ENCODE assay signal across 3 cellular contexts in the genomic region with DNA sequence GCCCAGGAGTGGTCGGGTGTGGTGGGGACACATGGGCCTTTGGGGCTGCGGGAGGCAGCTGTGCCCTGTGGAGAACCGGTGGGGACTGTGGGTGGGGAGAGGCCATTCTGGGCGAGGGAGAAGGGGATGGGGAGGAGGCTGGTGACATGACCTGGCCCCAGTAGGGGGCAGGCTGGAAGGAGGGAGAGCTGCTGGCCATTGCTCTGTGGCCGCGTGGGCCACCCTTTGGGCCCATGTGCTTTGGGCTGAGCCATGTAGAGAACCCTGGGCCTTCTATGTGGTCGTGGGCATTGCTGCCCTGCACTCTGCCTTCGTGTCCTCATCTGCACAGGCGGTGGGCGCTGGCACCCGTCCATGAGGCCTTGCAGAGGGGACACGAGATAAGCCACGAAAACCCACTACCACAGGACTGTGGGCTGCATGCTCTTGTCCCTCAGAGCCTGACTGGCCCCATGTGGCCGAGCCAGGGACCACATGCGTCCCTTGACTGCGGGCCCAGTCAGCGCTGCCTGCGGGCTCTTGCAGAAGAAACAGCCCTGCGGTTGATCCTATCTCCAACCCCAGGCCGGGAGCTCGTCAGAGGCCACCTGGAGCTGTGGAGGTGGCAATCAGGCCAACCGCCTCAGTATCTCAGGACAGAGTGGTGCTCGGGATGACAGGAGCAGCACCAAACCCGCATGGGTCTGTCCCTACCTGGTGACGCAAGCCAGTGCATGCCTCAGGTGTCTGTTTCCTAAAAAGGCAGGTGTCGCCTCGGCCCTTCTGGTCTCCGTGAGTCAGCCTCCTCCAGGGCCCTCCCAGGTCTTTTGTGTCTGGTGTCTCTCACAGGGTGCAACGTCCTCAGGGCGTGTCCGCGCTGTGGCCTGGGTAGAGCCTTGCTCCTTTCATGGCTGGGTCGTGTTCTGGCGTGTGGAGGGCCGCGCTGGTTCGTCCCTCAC.
TF ChIP-seq lines count a peak whose summit lies in the region.

No MANE protein-coding gene starts in this region.

TF ChIP-seq in SK-N-SH, 30 proteins besides CTCF, POLR2A, EP300 and RAD21:
- no peak for TF ChIP-seq FOSL2 (IDR thresholded peaks at IDR 0.05; ENCODE audit: borderline replicate concordance, low read depth)
- TF ChIP-seq MXI1 (IDR thresholded peaks at IDR 0.05; ENCODE audit: low read depth, low read length) = no peak
- TF ChIP-seq, protein P1, sequence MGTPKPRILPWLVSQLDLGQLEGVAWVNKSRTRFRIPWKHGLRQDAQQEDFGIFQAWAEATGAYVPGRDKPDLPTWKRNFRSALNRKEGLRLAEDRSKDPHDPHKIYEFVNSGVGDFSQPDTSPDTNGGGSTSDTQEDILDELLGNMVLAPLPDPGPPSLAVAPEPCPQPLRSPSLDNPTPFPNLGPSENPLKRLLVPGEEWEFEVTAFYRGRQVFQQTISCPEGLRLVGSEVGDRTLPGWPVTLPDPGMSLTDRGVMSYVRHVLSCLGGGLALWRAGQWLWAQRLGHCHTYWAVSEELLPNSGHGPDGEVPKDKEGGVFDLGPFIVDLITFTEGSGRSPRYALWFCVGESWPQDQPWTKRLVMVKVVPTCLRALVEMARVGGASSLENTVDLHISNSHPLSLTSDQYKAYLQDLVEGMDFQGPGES (IDR thresholded peaks at IDR 0.05; ENCODE audit: low read depth, low read length) = no peak
- TF ChIP-seq POLR2AphosphoS5 (IDR thresholded peaks at IDR 0.05; ENCODE audit: low read depth, low read length) = no peak
- TF ChIP-seq SMC3 (IDR thresholded peaks at IDR 0.05; ENCODE audit: low read depth, low read length) = no peak
- TF ChIP-seq RXRA (IDR thresholded peaks at IDR 0.05; ENCODE audit: borderline replicate concordance, low read depth) = no peak
- TF ChIP-seq RFX5 (IDR thresholded peaks at IDR 0.05; ENCODE audit: low read length) = no peak
TF ChIP-seq in SK-N-SH: peak in this region for 0.

TF ChIP-seq in SK-N-SH treated with all-trans-retinoic acid at 6 μM for 48 hours, 23 proteins besides CTCF, POLR2A, EP300 and RAD21:
- TF ChIP-seq ESRRG (CRISPR knock-in tag; IDR thresholded peaks at IDR 0.05) (no peak), ZNF565 (CRISPR knock-in tag; conservative IDR thresholded peaks at IDR 0.05; ENCODE audit: low read depth) (no peak), ZNF70 (CRISPR knock-in tag; IDR thresholded peaks at IDR 0.05) (no peak), ARNTL (CRISPR knock-in tag; IDR thresholded peaks at IDR 0.05; ENCODE audit: borderline replicate concordance, low read depth) (no peak), BACH2 (CRISPR knock-in tag; IDR thresholded peaks at IDR 0.05; ENCODE audit: borderline replicate concordance) (no peak)
- TF ChIP-seq, protein P2, sequence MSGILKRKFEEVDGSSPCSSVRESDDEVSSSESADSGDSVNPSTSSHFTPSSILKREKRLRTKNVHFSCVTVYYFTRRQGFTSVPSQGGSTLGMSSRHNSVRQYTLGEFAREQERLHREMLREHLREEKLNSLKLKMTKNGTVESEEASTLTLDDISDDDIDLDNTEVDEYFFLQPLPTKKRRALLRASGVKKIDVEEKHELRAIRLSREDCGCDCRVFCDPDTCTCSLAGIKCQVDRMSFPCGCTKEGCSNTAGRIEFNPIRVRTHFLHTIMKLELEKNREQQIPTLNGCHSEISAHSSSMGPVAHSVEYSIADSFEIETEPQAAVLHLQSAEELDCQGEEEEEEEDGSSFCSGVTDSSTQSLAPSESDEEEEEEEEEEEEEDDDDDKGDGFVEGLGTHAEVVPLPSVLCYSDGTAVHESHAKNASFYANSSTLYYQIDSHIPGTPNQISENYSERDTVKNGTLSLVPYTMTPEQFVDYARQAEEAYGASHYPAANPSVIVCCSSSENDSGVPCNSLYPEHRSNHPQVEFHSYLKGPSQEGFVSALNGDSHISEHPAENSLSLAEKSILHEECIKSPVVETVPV (CRISPR knock-in tag; IDR thresholded peaks at IDR 0.05) = no peak
- TF ChIP-seq, protein P3, sequence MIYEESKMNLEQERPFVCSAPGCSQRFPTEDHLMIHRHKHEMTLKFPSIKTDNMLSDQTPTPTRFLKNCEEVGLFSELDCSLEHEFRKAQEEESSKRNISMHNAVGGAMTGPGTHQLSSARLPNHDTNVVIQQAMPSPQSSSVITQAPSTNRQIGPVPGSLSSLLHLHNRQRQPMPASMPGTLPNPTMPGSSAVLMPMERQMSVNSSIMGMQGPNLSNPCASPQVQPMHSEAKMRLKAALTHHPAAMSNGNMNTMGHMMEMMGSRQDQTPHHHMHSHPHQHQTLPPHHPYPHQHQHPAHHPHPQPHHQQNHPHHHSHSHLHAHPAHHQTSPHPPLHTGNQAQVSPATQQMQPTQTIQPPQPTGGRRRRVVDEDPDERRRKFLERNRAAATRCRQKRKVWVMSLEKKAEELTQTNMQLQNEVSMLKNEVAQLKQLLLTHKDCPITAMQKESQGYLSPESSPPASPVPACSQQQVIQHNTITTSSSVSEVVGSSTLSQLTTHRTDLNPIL (CRISPR knock-in tag; IDR thresholded peaks at IDR 0.05; ENCODE audit: low read depth) = no peak

TF ChIP-seq in GM12878, 131 proteins besides CTCF, POLR2A, EP300 and RAD21:
- TF ChIP-seq, protein P4, sequence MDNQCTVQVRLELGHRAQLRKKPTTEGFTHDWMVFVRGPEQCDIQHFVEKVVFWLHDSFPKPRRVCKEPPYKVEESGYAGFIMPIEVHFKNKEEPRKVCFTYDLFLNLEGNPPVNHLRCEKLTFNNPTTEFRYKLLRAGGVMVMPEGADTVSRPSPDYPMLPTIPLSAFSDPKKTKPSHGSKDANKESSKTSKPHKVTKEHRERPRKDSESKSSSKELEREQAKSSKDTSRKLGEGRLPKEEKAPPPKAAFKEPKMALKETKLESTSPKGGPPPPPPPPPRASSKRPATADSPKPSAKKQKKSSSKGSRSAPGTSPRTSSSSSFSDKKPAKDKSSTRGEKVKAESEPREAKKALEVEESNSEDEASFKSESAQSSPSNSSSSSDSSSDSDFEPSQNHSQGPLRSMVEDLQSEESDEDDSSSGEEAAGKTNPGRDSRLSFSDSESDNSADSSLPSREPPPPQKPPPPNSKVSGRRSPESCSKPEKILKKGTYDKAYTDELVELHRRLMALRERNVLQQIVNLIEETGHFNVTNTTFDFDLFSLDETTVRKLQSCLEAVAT (IDR thresholded peaks at IDR 0.05) = no peak
- TF ChIP-seq SUZ12 (IDR thresholded peaks at IDR 0.05; ENCODE audit: unreplicated experiment) (no peak), HDAC6 (IDR thresholded peaks at IDR 0.05; ENCODE audit: unreplicated experiment) (no peak), SIX5 (IDR thresholded peaks at IDR 0.05; ENCODE audit: low read depth, low read length, severe bottlenecking) (no peak), SREBF2 (IDR thresholded peaks at IDR 0.05; ENCODE audit: low read length) (no peak), SUPT20H (IDR thresholded peaks at IDR 0.05; ENCODE audit: borderline replicate concordance, control insufficient read depth, low read depth, low read length) (no peak), SPI1 (IDR thresholded peaks at IDR 0.05; ENCODE audit: borderline replicate concordance, insufficient read depth, low read depth, low read length) (no peak), PML (IDR thresholded peaks at IDR 0.05; ENCODE audit: low read length) (no peak), CBX3 (IDR thresholded peaks at IDR 0.05; ENCODE audit: borderline replicate concordance, low read depth) (no peak), NFXL1 (IDR thresholded peaks at IDR 0.05; ENCODE audit: borderline replicate concordance) (no peak), SP1 (IDR thresholded peaks at IDR 0.05; ENCODE audit: low read depth, low read length) (no peak), STAT3 (IDR thresholded peaks at IDR 0.05; ENCODE audit: low read depth, low read length) (no peak), RBBP5 (conservative IDR thresholded peaks at IDR 0.05) (no peak), NBN (IDR thresholded peaks at IDR 0.05) (no peak), FOXM1 (IDR thresholded peaks at IDR 0.05; ENCODE audit: low read depth, low read length) (no peak), NR2C2 (IDR thresholded peaks at IDR 0.05; ENCODE audit: borderline replicate concordance, control insufficient read depth, insufficient read length, low read depth) (no peak), POLR2AphosphoS2 (IDR thresholded peaks at IDR 0.05; ENCODE audit: low read depth, low read length) (no peak)
- TF ChIP-seq, protein P5, sequence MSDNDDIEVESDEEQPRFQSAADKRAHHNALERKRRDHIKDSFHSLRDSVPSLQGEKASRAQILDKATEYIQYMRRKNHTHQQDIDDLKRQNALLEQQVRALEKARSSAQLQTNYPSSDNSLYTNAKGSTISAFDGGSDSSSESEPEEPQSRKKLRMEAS (IDR thresholded peaks at IDR 0.05; ENCODE audit: low read depth, low read length) = no peak
- TF ChIP-seq, protein P6, sequence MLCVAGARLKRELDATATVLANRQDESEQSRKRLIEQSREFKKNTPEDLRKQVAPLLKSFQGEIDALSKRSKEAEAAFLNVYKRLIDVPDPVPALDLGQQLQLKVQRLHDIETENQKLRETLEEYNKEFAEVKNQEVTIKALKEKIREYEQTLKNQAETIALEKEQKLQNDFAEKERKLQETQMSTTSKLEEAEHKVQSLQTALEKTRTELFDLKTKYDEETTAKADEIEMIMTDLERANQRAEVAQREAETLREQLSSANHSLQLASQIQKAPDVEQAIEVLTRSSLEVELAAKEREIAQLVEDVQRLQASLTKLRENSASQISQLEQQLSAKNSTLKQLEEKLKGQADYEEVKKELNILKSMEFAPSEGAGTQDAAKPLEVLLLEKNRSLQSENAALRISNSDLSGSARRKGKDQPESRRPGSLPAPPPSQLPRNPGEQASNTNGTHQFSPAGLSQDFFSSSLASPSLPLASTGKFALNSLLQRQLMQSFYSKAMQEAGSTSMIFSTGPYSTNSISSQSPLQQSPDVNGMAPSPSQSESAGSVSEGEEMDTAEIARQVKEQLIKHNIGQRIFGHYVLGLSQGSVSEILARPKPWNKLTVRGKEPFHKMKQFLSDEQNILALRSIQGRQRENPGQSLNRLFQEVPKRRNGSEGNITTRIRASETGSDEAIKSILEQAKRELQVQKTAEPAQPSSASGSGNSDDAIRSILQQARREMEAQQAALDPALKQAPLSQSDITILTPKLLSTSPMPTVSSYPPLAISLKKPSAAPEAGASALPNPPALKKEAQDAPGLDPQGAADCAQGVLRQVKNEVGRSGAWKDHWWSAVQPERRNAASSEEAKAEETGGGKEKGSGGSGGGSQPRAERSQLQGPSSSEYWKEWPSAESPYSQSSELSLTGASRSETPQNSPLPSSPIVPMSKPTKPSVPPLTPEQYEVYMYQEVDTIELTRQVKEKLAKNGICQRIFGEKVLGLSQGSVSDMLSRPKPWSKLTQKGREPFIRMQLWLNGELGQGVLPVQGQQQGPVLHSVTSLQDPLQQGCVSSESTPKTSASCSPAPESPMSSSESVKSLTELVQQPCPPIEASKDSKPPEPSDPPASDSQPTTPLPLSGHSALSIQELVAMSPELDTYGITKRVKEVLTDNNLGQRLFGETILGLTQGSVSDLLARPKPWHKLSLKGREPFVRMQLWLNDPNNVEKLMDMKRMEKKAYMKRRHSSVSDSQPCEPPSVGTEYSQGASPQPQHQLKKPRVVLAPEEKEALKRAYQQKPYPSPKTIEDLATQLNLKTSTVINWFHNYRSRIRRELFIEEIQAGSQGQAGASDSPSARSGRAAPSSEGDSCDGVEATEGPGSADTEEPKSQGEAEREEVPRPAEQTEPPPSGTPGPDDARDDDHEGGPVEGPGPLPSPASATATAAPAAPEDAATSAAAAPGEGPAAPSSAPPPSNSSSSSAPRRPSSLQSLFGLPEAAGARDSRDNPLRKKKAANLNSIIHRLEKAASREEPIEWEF (IDR thresholded peaks at IDR 0.05; ENCODE audit: insufficient replicate concordance, low read depth, low read length) = no peak
- TF ChIP-seq, protein P7, sequence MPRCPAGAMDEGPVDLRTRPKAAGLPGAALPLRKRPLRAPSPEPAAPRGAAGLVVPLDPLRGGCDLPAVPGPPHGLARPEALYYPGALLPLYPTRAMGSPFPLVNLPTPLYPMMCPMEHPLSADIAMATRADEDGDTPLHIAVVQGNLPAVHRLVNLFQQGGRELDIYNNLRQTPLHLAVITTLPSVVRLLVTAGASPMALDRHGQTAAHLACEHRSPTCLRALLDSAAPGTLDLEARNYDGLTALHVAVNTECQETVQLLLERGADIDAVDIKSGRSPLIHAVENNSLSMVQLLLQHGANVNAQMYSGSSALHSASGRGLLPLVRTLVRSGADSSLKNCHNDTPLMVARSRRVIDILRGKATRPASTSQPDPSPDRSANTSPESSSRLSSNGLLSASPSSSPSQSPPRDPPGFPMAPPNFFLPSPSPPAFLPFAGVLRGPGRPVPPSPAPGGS (IDR thresholded peaks at IDR 0.05; ENCODE audit: borderline replicate concordance, insufficient read depth, low read depth, low read length, poor library complexity, severe bottlenecking) = no peak
TF ChIP-seq in GM12878: peak in this region for 0.
